7 cellular contexts compared by ENCODE assay signal in genomic region chr1:856658-857057, GRCh38.
A peak's percentile ranks its signal among the peaks of the same experiment; 100 is the strongest.
DNase-seq lines count a peak whose midpoint lies in the region; ATAC-seq and TF ChIP-seq lines count a peak whose summit lies in the region.
"Not testable (repeated sequence)": the region's sequence is repeated elsewhere in the genome, so short reads cannot be mapped to it uniquely, and the experiment has no call there.

No MANE protein-coding gene starts in this region.

- not testable (repeated sequence) for H3K4me1 ChIP-seq in trophoblast cell (ENCODE audit: control insufficient read depth in 1 of 2, insufficient read depth in 2 of 2, low read length in 2 of 2)

- not testable (repeated sequence) for H3K9me3 ChIP-seq in T-helper 17 cell (ENCODE audit: control insufficient read depth, low read length, poor library complexity, severe bottlenecking); trophoblast cell (ENCODE audit: insufficient read depth, low read depth, low read length)

- not testable (repeated sequence) for H4K12ac ChIP-seq in trophoblast cell (ENCODE audit: low read depth, low read length)

- peak overlapping the region; percentile 46 for H3K9ac ChIP-seq in trophoblast cell (ENCODE audit: low read length)

- H2AK5ac ChIP-seq in trophoblast cell (ENCODE audit: low read length): not testable (repeated sequence)

- H3K23ac ChIP-seq in trophoblast cell (ENCODE audit: low read length): not testable (repeated sequence)

- TF ChIP-seq CTCF in coronary artery (IDR thresholded peaks at IDR 0.05): not testable (repeated sequence)

- not testable (repeated sequence) for H3K27me3 Mint-ChIP-seq in T-helper 17 cell; stimulated activated naive B cell treated with anti-CD40 and anti-IgM and Interleukin-4, amounts not matched to agents 10 μg/mL and 1 μg/mL and 100 μg/mL, for 72 hours
- peaks cover 15% of the 10 kb centered on the region for H3K27me3 Mint-ChIP-seq in activated CD4-positive, alpha-beta T cell treated with anti-CD3 and anti-CD28 coated beads, Interleukin-2, amount 10 ng/mL, durations not matched to agents 24 days and 14 days

- H2BK5ac ChIP-seq in trophoblast cell (ENCODE audit: low read depth, low read length, poor library complexity): not testable (repeated sequence)

- DNase-seq in DMS79 treated with DMSO at 0.1 percent for 48 hours (lab: John Stamatoyannopoulos, UW) (peak; percentile 1), coronary artery (ENCODE audit: low spot score) (peak; percentile 38), islet precursor cell (peak; percentile 21)
- DNase-seq in T-helper 17 cell; trophoblast cell; stimulated activated naive B cell treated with anti-CD40 and anti-IgM and Interleukin-4, amounts not matched to agents 10 μg/mL and 1 μg/mL and 100 μg/mL, for 72 hours: not testable (repeated sequence)
- peak; percentile 47 for DNase-seq in activated CD4-positive, alpha-beta T cell treated with anti-CD3 and anti-CD28 coated beads, Interleukin-2, amount 10 ng/mL, durations not matched to agents 24 days and 14 days

- not testable (repeated sequence) for H3K9me3 Mint-ChIP-seq in activated CD4-positive, alpha-beta T cell treated with anti-CD3 and anti-CD28 coated beads, Interleukin-2, amount 10 ng/mL, durations not matched to agents 24 days and 14 days; stimulated activated naive B cell treated with anti-CD40 and anti-IgM and Interleukin-4, amounts not matched to agents 10 μg/mL and 1 μg/mL and 100 μg/mL, for 72 hours

- not testable (repeated sequence) for H3K36me3 ChIP-seq in trophoblast cell (ENCODE audit: control insufficient read depth in 1 of 2, insufficient read depth in 2 of 2, low read length in 2 of 2)

- peaks cover 13% of the 10 kb centered on the region for H3K4me1 Mint-ChIP-seq in T-helper 17 cell
- peaks cover 11% of the 10 kb centered on the region for H3K4me1 Mint-ChIP-seq in activated CD4-positive, alpha-beta T cell treated with anti-CD3 and anti-CD28 coated beads, Interleukin-2, amount 10 ng/mL, durations not matched to agents 24 days and 14 days
- not testable (repeated sequence) for H3K4me1 Mint-ChIP-seq in stimulated activated naive B cell treated with anti-CD40 and anti-IgM and Interleukin-4, amounts not matched to agents 10 μg/mL and 1 μg/mL and 100 μg/mL, for 72 hours

- not testable (repeated sequence) for H3K79me1 ChIP-seq in trophoblast cell (ENCODE audit: low read length)

- H3K18ac ChIP-seq in trophoblast cell (ENCODE audit: low read length): not testable (repeated sequence)

- H3K4me2 ChIP-seq in trophoblast cell (ENCODE audit: low read length): not testable (repeated sequence)

- not testable (repeated sequence) for ATAC-seq in T-helper 17 cell; stimulated activated naive B cell treated with anti-CD40 and anti-IgM and Interleukin-4, amounts not matched to agents 10 μg/mL and 1 μg/mL and 100 μg/mL, for 72 hours (replicated peaks)

- H3K79me2 ChIP-seq in trophoblast cell (ENCODE audit: control insufficient read depth, insufficient read depth, low read length, poor library complexity): not testable (repeated sequence)

- H2BK120ac ChIP-seq in trophoblast cell (ENCODE audit: insufficient read depth, low read length, poor library complexity): not testable (repeated sequence)

- not testable (repeated sequence) for H3K27me3 ChIP-seq in trophoblast cell (ENCODE audit: insufficient read depth, low read length)

- H4K8ac ChIP-seq in trophoblast cell (ENCODE audit: low read depth, low read length): not testable (repeated sequence)

- H3K4me3 ChIP-seq in coronary artery; trophoblast cell (ENCODE audit: low read depth, low read length): not testable (repeated sequence)

- not testable (repeated sequence) for H3K14ac ChIP-seq in trophoblast cell (ENCODE audit: low read length)

- intact Hi-C loops in activated CD4-positive, alpha-beta T cell treated with anti-CD3 and anti-CD28 coated beads, Interleukin-2, amount 10 ng/mL, durations not matched to agents 24 days and 14 days (cut with micrococcal nuclease): not testable (repeated sequence)

- not testable (repeated sequence) for H3K36me3 Mint-ChIP-seq in T-helper 17 cell (ENCODE audit: low read depth); activated CD4-positive, alpha-beta T cell treated with anti-CD3 and anti-CD28 coated beads, Interleukin-2, amount 10 ng/mL, durations not matched to agents 24 days and 14 days (ENCODE audit: low read depth)
- H3K36me3 Mint-ChIP-seq in stimulated activated naive B cell treated with anti-CD40 and anti-IgM and Interleukin-4, amounts not matched to agents 10 μg/mL and 1 μg/mL and 100 μg/mL, for 72 hours: peaks cover 15% of the 10 kb centered on the region in 2 donors

- not testable (repeated sequence) for H3K27ac Mint-ChIP-seq in T-helper 17 cell; activated CD4-positive, alpha-beta T cell treated with anti-CD3 and anti-CD28 coated beads, Interleukin-2, amount 10 ng/mL, durations not matched to agents 24 days and 14 days
- H3K27ac Mint-ChIP-seq in stimulated activated naive B cell treated with anti-CD40 and anti-IgM and Interleukin-4, amounts not matched to agents 10 μg/mL and 1 μg/mL and 100 μg/mL, for 72 hours: peak overlapping the region; percentile 59

- H2AFZ ChIP-seq in trophoblast cell (ENCODE audit: insufficient read depth, low read length, poor library complexity): not testable (repeated sequence)

- H3K27ac ChIP-seq in coronary artery; trophoblast cell (ENCODE audit: low read depth, low read length): not testable (repeated sequence)

- not testable (repeated sequence) for H3K4ac ChIP-seq in trophoblast cell (ENCODE audit: low read depth, low read length)

- no CpG with 5 or more reads among the region's 9 CpGs for WGBS in trophoblast cell (ENCODE audit: extremely low coverage, insufficient coverage, insufficient read length)

- peak overlapping the region; percentile 21 for H3K4me3 Mint-ChIP-seq in T-helper 17 cell
- not testable (repeated sequence) for H3K4me3 Mint-ChIP-seq in activated CD4-positive, alpha-beta T cell treated with anti-CD3 and anti-CD28 coated beads, Interleukin-2, amount 10 ng/mL, durations not matched to agents 24 days and 14 days; stimulated activated naive B cell treated with anti-CD40 and anti-IgM and Interleukin-4, amounts not matched to agents 10 μg/mL and 1 μg/mL and 100 μg/mL, for 72 hours

- H4K91ac ChIP-seq in trophoblast cell (ENCODE audit: low read depth, low read length): not testable (repeated sequence)

- H2BK12ac ChIP-seq in trophoblast cell (ENCODE audit: low read length): not testable (repeated sequence)
